1 cellular context compared by ENCODE assay signal in genomic region chr6:14502551-14502950, GRCh38.
TF ChIP-seq lines count a peak whose summit lies in the region.

No MANE protein-coding gene starts in this region.

TF ChIP-seq in K562, 482 proteins besides CTCF, POLR2A, EP300 and RAD21 (continued from another document and continues in another):
- TF ChIP-seq GTF3C2 (IDR thresholded peaks at IDR 0.05; ENCODE audit: borderline replicate concordance, extremely low read depth, insufficient read length) (no peak), WHSC1 (IDR thresholded peaks at IDR 0.05; ENCODE audit: low read length) (no peak), ZNF592 (IDR thresholded peaks at IDR 0.05) (0 out of 2 replicates have a peak, but pooled peaks have one; percentile 33), MGA (IDR thresholded peaks at IDR 0.05) (peak; percentile 73), NEUROD1 (IDR thresholded peaks at IDR 0.05; ENCODE audit: borderline replicate concordance, low read depth, low read length, partially characterized antibody) (no peak), BRCA1 (IDR thresholded peaks at IDR 0.05) (no peak), BRCA1 (CRISPR knock-in tag; IDR thresholded peaks at IDR 0.05) (no peak), HIVEP1 (CRISPR knock-in tag; IDR thresholded peaks at IDR 0.05) (no peak), NR2C1 (IDR thresholded peaks at IDR 0.05) (no peak), NR2C1 (tag; IDR thresholded peaks at IDR 0.05) (0 out of 2 replicates have a peak, but pooled peaks have one; percentile 14), CREB1 (IDR thresholded peaks at IDR 0.05) (no peak), CREB1 (CRISPR knock-in tag; IDR thresholded peaks at IDR 0.05) (no peak), ZFPM2 (CRISPR knock-in tag; IDR thresholded peaks at IDR 0.05) (no peak), TARDBP (IDR thresholded peaks at IDR 0.05) (no peak), LEF1 (IDR thresholded peaks at IDR 0.05) (no peak), SOX6 (IDR thresholded peaks at IDR 0.05) (no peak), RBBP5 (IDR thresholded peaks at IDR 0.05; ENCODE audit: borderline replicate concordance, insufficient read depth, low read length, poor library complexity, severe bottlenecking) (no peak), ZNF24 (IDR thresholded peaks at IDR 0.05) (no peak), NFXL1 (CRISPR knock-in tag; IDR thresholded peaks at IDR 0.05) (no peak), ZNF217 (CRISPR knock-in tag; IDR thresholded peaks at IDR 0.05) (no peak), HNRNPL (IDR thresholded peaks at IDR 0.05; ENCODE audit: low read depth, low read length) (no peak), ELK1 (CRISPR knock-in tag; IDR thresholded peaks at IDR 0.05) (no peak), ARID1B (IDR thresholded peaks at IDR 0.05) (peak; percentile 49; the same call in 1 of the 2 replicates), TFE3 (CRISPR knock-in tag; IDR thresholded peaks at IDR 0.05) (no peak), SMARCB1 (IDR thresholded peaks at IDR 0.05; ENCODE audit: insufficient read length, low read depth) (no peak), MYBL2 (IDR thresholded peaks at IDR 0.05; ENCODE audit: low read depth) (no peak), MYBL2 (CRISPR knock-in tag; IDR thresholded peaks at IDR 0.05; ENCODE audit: borderline replicate concordance) (no peak), PPARD (CRISPR knock-in tag; IDR thresholded peaks at IDR 0.05) (no peak), SMARCA4 (IDR thresholded peaks at IDR 0.05) (no peak), ZNF431 (CRISPR knock-in tag; IDR thresholded peaks at IDR 0.05) (no peak), CEBPG (CRISPR knock-in tag; IDR thresholded peaks at IDR 0.05) (no peak), CEBPG (tag; conservative IDR thresholded peaks at IDR 0.05 in 1 of 2, IDR thresholded peaks at IDR 0.05 in 1 of 2) (no peak), ZNF668 (CRISPR knock-in tag; IDR thresholded peaks at IDR 0.05) (no peak), ZNF121 (CRISPR knock-in tag; conservative IDR thresholded peaks at IDR 0.05) (no peak), SLC30A9 (CRISPR knock-in tag; IDR thresholded peaks at IDR 0.05) (no peak), PHB (CRISPR knock-in tag; IDR thresholded peaks at IDR 0.05) (no peak), RBM15 (IDR thresholded peaks at IDR 0.05; ENCODE audit: insufficient read depth, low read length) (no peak), CBX8 (IDR thresholded peaks at IDR 0.05; ENCODE audit: borderline replicate concordance, extremely low read depth, low read depth, low read length, poor library complexity, severe bottlenecking) (no peak), NFRKB (IDR thresholded peaks at IDR 0.05; ENCODE audit: low read depth) (no peak), ZKSCAN3 (CRISPR knock-in tag; IDR thresholded peaks at IDR 0.05) (no peak), U2AF1 (optimal IDR thresholded peaks at IDR 0.05; ENCODE audit: low read depth, low read length) (no peak), NFIC (IDR thresholded peaks at IDR 0.05) (peak; percentile 97), MEF2D (tag; conservative IDR thresholded peaks at IDR 0.05; ENCODE audit: low read depth) (no peak), FOXK2 (conservative IDR thresholded peaks at IDR 0.05 in 1 of 2, IDR thresholded peaks at IDR 0.05 in 1 of 2; ENCODE audit: low read depth in 2 of 2) (no peak), CBFB (CRISPR knock-in tag; IDR thresholded peaks at IDR 0.05) (no peak), GMEB1 (CRISPR knock-in tag; IDR thresholded peaks at IDR 0.05) (no peak)
